ENCODE assay signal across 19 cellular contexts in the genomic region with DNA sequence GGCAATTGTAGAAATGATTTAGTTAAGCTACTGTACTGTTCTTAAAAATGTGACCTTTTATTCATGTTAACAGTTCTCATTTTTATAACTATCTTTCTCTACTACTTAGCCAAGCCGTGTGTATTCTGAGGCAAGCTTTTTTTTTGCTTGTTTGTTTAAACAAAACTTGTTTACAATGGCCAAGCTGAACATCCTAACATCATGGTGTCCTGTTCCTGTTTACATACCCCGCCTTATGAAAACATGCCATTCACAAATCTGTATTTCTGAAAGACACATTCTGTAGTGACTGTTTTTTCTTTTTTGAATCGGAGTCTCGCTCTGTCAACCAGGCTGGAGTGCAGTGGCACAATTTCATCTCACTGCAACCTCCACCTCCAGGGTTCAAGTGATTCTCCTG.
"Had no signal": no experiment of that assay in that cellular context is flagged by ENCODE, and none has a peak within 500 bp of the region (broad histone marks: within the 10 kb centered on the region; RNA-seq: fewer than 3 reads in every experiment).

No MANE protein-coding gene starts in this region.

- H3K4me3 ChIP-seq: esophagus muscularis mucosa, thyroid gland had no signal

- H3K27me3 ChIP-seq: esophagus muscularis mucosa, neutrophil, thyroid gland had no signal

- H3K4me3 Mint-ChIP-seq: activated CD4-positive, alpha-beta memory T cell treated with anti-CD3 and anti-CD28 coated beads for 36 hours; activated CD8-positive, alpha-beta memory T cell treated with anti-CD3 and anti-CD28 coated beads, Interleukin-2, amount 10 ng/mL, durations not matched to agents 7 days and 5 days; activated naive CD4-positive, alpha-beta T cell treated with anti-CD3 and anti-CD28 coated beads, Interleukin-2, amount 50 U/mL, for 24 hours; activated T-cell treated with anti-CD3 and anti-CD28 coated beads, Interleukin-2, amount 50 U/mL, for 4 hours; natural killer cell; stimulated activated effector memory CD8-positive, alpha-beta T cell treated with anti-CD3 and anti-CD28 coated beads, Interleukin-12 subunit alpha, Interleukin-12 subunit beta, amount 100 ng/mL, for 72 hours; T-helper 2 cell treated with Interferon-gamma antibody and Interleukin-4, amounts not matched to agents 5 μg/mL and 100 μg/mL, for 36 hours had no signal

- H3K4me1 Mint-ChIP-seq: activated CD8-positive, alpha-beta memory T cell treated with anti-CD3 and anti-CD28 coated beads, Interleukin-2, amount 10 ng/mL, durations not matched to agents 7 days and 5 days; natural killer cell had no signal

- H3K27ac Mint-ChIP-seq: activated CD4-positive, alpha-beta memory T cell treated with anti-CD3 and anti-CD28 coated beads for 36 hours; activated CD8-positive, alpha-beta memory T cell treated with anti-CD3 and anti-CD28 coated beads, Interleukin-2, amount 10 ng/mL, durations not matched to agents 7 days and 5 days; stimulated activated effector memory CD8-positive, alpha-beta T cell treated with anti-CD3 and anti-CD28 coated beads, Interleukin-12 subunit alpha, Interleukin-12 subunit beta, amount 100 ng/mL, for 72 hours; T-helper 2 cell treated with Interferon-gamma antibody and Interleukin-4, amounts not matched to agents 5 μg/mL and 100 μg/mL, for 36 hours had no signal

- H3K9me3 Mint-ChIP-seq: activated CD4-positive, alpha-beta memory T cell treated with anti-CD3 and anti-CD28 coated beads for 36 hours; activated naive CD4-positive, alpha-beta T cell treated with anti-CD3 and anti-CD28 coated beads, Interleukin-2, amount 50 U/mL, for 24 hours; activated T-cell treated with anti-CD3 and anti-CD28 coated beads, Interleukin-2, amount 50 U/mL, for 4 hours; natural killer cell; stimulated activated effector memory CD8-positive, alpha-beta T cell treated with anti-CD3 and anti-CD28 coated beads, Interleukin-12 subunit alpha, Interleukin-12 subunit beta, amount 100 ng/mL, for 72 hours; T-helper 2 cell treated with Interferon-gamma antibody and Interleukin-4, amounts not matched to agents 5 μg/mL and 100 μg/mL, for 36 hours had no signal

- H3K4me1 ChIP-seq: thyroid gland had no signal

- DNase-seq: activated CD4-positive, alpha-beta memory T cell treated with anti-CD3 and anti-CD28 coated beads for 36 hours; activated CD8-positive, alpha-beta memory T cell treated with anti-CD3 and anti-CD28 coated beads, Interleukin-2, amount 10 ng/mL, durations not matched to agents 7 days and 5 days; activated effector memory CD4-positive, alpha-beta T cell treated with Interleukin-2 at 50 U/mL for 16 hours; activated T-cell treated with anti-CD3 and anti-CD28 coated beads, Interleukin-2, amount 50 U/mL, for 4 hours; amniotic stem cell; hippocampal formation; left ventricle myocardium superior; mesendoderm; natural killer cell; retina; thyroid gland had no signal

- ATAC-seq: activated CD4-positive, CD25-positive, alpha-beta regulatory T cell treated with anti-CD3 and anti-CD28 coated beads, Interleukin-2, amount 50 U/mL, for 24 hours; activated CD8-positive, alpha-beta memory T cell treated with anti-CD3 and anti-CD28 coated beads, Interleukin-2, amount 10 ng/mL, durations not matched to agents 7 days and 5 days; activated T-cell treated with anti-CD3 and anti-CD28 coated beads, Interleukin-2, amount 50 U/mL, for 4 hours; left ventricle myocardium superior; natural killer cell; stimulated activated effector memory CD8-positive, alpha-beta T cell treated with anti-CD3 and anti-CD28 coated beads, Interleukin-12 subunit alpha, Interleukin-12 subunit beta, amount 100 ng/mL, for 72 hours had no signal

- H3K27me3 Mint-ChIP-seq: activated CD4-positive, alpha-beta memory T cell treated with anti-CD3 and anti-CD28 coated beads for 36 hours; activated CD8-positive, alpha-beta memory T cell treated with anti-CD3 and anti-CD28 coated beads, Interleukin-2, amount 10 ng/mL, durations not matched to agents 7 days and 5 days; activated naive CD4-positive, alpha-beta T cell treated with anti-CD3 and anti-CD28 coated beads, Interleukin-2, amount 50 U/mL, for 24 hours had no signal

- H3K9me3 ChIP-seq: esophagus muscularis mucosa, neutrophil, thyroid gland had no signal

- FAIRE-seq: colon, urothelium cell line had no signal

- H3K27ac ChIP-seq: esophagus muscularis mucosa, neutrophil, thyroid gland had no signal
